4 cellular contexts compared by ENCODE assay signal in genomic region chr4:105952596-105952995, GRCh38. TPM values are rescaled to one million over a fixed set of nuclear protein-coding genes. Genes with fewer than 3 reads are reported as not detected.
"Had no signal": no experiment of that assay in that cellular context is flagged by ENCODE, and none has a peak within 500 bp of the region (broad histone marks: within the 10 kb centered on the region; RNA-seq: fewer than 3 reads in every experiment).

No MANE protein-coding gene starts in this region.

- H3K4me3 Mint-ChIP-seq: GM23338, H9 had no signal

- ATAC-seq: GM23338 had no signal

- H3K9me3 Mint-ChIP-seq: GM23338, H9 had no signal

- DNase-seq: H9, HCEC 1CT, IMR-90 had no signal

- H3K4me2 ChIP-seq: GM23338 had no signal

- H3K27ac Mint-ChIP-seq: GM23338, H9 had no signal

- H3K4me3 ChIP-seq: GM23338 had no signal

- H2AFZ ChIP-seq: GM23338 had no signal

RNA-seq across cellular contexts. Expression of gene NPNT, which starts 57.3 kb away (rescaled TPM):
- total RNA-seq: IMR-90 had no signal
- polyA plus RNA-seq: IMR-90 had no signal
